In the genomic region with DNA sequence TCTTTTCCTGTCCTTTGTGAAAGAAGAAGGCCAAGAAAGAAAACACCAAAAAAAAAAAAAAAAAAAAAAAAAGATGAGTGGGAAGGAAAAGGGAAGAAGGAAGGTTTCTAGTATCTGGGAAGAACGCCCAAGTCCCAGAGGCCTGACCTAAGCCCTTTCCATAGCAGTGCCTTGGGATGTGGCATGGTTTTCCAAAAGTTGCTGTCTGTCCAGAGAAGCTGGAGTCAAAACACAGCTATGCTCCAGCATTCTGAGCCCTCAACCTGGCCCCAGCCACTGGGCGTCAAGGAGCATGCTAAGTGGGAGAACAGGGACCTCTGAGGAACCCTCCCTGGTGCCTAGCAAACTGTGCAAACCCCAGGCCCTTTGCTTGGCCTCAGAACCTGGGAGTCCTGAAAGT, we compare ENCODE assay signal across 13 cellular contexts.
DNase-seq lines count a peak whose midpoint lies in the region; ATAC-seq and TF ChIP-seq lines count a peak whose summit lies in the region.
"Had no signal": no experiment of that assay in that cellular context is flagged by ENCODE, and none has a peak within 500 bp of the region (broad histone marks: within the 10 kb centered on the region; RNA-seq: fewer than 3 reads in every experiment).

No MANE protein-coding gene starts in this region.

- CTCF ChIA-PET in HEK293T (lab: Yijun Ruan, JAX): no interaction called here

- ATAC-seq in GM18868 (IDR thresholded peaks at IDR 0.05; ENCODE audit: unreplicated experiment): no peak
- ATAC-seq: effector memory CD8-positive, alpha-beta T cell had no signal

- H3K27ac ChIP-seq in breast epithelium: peak overlapping the region; percentile 94 to 95
- H3K27ac ChIP-seq in right atrium auricular region: peak overlapping the region in 1 of 2 donors; percentile 65

- no peak overlapping the region for H3K4me3 ChIP-seq in breast epithelium
- no peak overlapping the region for H3K4me3 ChIP-seq in right atrium auricular region
- H3K4me3 ChIP-seq in skeletal muscle satellite cell (ENCODE audit: low read length): no peak overlapping the region
- H3K4me3 ChIP-seq: mucosa of descending colon had no signal

- POLR2A ChIA-PET in HEK293T (lab: Yijun Ruan, JAX): no interaction called here

- TF ChIP-seq CTCF in breast epithelium (IDR thresholded peaks at IDR 0.05): no peak
- no peak for TF ChIP-seq CTCF in right atrium auricular region (IDR thresholded peaks at IDR 0.05)
- no peak for TF ChIP-seq CTCF in GM10266 (IDR thresholded peaks at IDR 0.05; ENCODE audit: control insufficient read depth, insufficient read depth, low read depth, missing control alignments)

- H3K27me3 ChIP-seq in breast epithelium: no peaks in the 10 kb centered on the region
- H3K27me3 ChIP-seq in right atrium auricular region: no peaks in the 10 kb centered on the region
- no peaks in the 10 kb centered on the region for H3K27me3 ChIP-seq in skeletal muscle satellite cell (ENCODE audit: control insufficient read depth, insufficient read depth, low read length)

- intact Hi-C loops in breast epithelium (cut with DNase I; ENCODE audit: low total_unique reads): no loop called here

- peak overlapping the region; percentile 50 for H3K9ac ChIP-seq in skeletal muscle satellite cell (ENCODE audit: low read depth, low read length)

- H3K4me1 ChIP-seq in breast epithelium (peaks cover 4 to 17% of the 10 kb centered on the region in 2 donors), right atrium auricular region (peaks cover 0 to 19% of the 10 kb centered on the region in 2 donors), skeletal muscle satellite cell (ENCODE audit: control insufficient read depth, insufficient read depth, low read length) (peaks cover 35% of the 10 kb centered on the region)

- H3K4me2 ChIP-seq in skeletal muscle satellite cell (ENCODE audit: low read length): no peak overlapping the region

- H3K9me3 ChIP-seq in breast epithelium: no peaks in the 10 kb centered on the region
- peaks cover 0 to 11% of the 10 kb centered on the region in 2 donors for H3K9me3 ChIP-seq in right atrium auricular region
- H3K9me3 ChIP-seq in skeletal muscle satellite cell (replicated peaks; ENCODE audit: low read length): peaks cover 8% of the 10 kb centered on the region
- H3K9me3 ChIP-seq: mucosa of descending colon had no signal

- H3K36me3 ChIP-seq in breast epithelium (no peaks in the 10 kb centered on the region), right atrium auricular region (no peaks in the 10 kb centered on the region), skeletal muscle satellite cell (ENCODE audit: insufficient read depth, low read length) (no peaks in the 10 kb centered on the region)

- no peak for TF ChIP-seq POLR2A in breast epithelium (IDR thresholded peaks at IDR 0.05)

- DNase-seq in AG20443 (ENCODE audit: low spot score): peak; percentile 47
- DNase-seq in breast epithelium (ENCODE audit: low spot score in 2 of 2): no peak
- peak; percentile 62 for DNase-seq in right atrium auricular region (ENCODE audit: low spot score)
- DNase-seq in HEK293T (ENCODE audit: extremely low spot score): no peak
- no peak for DNase-seq in GM10266 (ENCODE audit: extremely low spot score)
- DNase-seq in NCI-H82 treated with DMSO at 0.1 percent for 48 hours (lab: John Stamatoyannopoulos, UW; ENCODE audit: unreplicated experiment): no peak
- DNase-seq: activated CD4-positive, CD25-positive, alpha-beta regulatory T cell; activated T-cell treated with anti-CD3 and anti-CD28 coated beads for 4 hours; effector memory CD8-positive, alpha-beta T cell; retina had no signal

TF ChIP-seq in HEK293T, 16 proteins besides CTCF, POLR2A, EP300 and RAD21:
- no peak for TF ChIP-seq ARNT (IDR thresholded peaks at IDR 0.05)
- TF ChIP-seq HDGF (IDR thresholded peaks at IDR 0.05; ENCODE audit: borderline replicate concordance): no peak
- no peak for TF ChIP-seq SUZ12 (IDR thresholded peaks at IDR 0.05)
- TF ChIP-seq NFRKB (IDR thresholded peaks at IDR 0.05): no peak
- no peak for TF ChIP-seq L3MBTL2 (conservative IDR thresholded peaks at IDR 0.05)
- no peak for TF ChIP-seq SP1 (IDR thresholded peaks at IDR 0.05)
- no peak for TF ChIP-seq TARDBP (IDR thresholded peaks at IDR 0.05)
- TF ChIP-seq, protein P1, sequence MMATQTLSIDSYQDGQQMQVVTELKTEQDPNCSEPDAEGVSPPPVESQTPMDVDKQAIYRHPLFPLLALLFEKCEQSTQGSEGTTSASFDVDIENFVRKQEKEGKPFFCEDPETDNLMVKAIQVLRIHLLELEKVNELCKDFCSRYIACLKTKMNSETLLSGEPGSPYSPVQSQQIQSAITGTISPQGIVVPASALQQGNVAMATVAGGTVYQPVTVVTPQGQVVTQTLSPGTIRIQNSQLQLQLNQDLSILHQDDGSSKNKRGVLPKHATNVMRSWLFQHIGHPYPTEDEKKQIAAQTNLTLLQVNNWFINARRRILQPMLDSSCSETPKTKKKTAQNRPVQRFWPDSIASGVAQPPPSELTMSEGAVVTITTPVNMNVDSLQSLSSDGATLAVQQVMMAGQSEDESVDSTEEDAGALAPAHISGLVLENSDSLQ (IDR thresholded peaks at IDR 0.05): no peak
- TF ChIP-seq ELF4 (IDR thresholded peaks at IDR 0.05): no peak
- no peak for TF ChIP-seq FOXA1 (IDR thresholded peaks at IDR 0.05)
- TF ChIP-seq FOXK2 (IDR thresholded peaks at IDR 0.05): no peak
- no peak for TF ChIP-seq LEF1 (IDR thresholded peaks at IDR 0.05; ENCODE audit: borderline replicate concordance)
- TF ChIP-seq ZNF384 (IDR thresholded peaks at IDR 0.05): no peak
- TF ChIP-seq FOXM1 (IDR thresholded peaks at IDR 0.05; ENCODE audit: borderline replicate concordance): no peak
- TF ChIP-seq BHLHE40 (IDR thresholded peaks at IDR 0.05; ENCODE audit: borderline replicate concordance): no peak

Comparison
In these comparisons a context has a peak if more than half of its experiments do, and no peak if none do; other contexts are left out.
1. DNase-seq: peak in AG20443 (single experiment) and right atrium auricular region (single experiment); none in breast epithelium (0 of 2), HEK293T (single experiment), GM10266 (single experiment) and NCI-H82 treated with DMSO at 0.1 percent for 48 hours (single experiment).